8 cellular contexts compared by ENCODE assay signal in the genomic region with DNA sequence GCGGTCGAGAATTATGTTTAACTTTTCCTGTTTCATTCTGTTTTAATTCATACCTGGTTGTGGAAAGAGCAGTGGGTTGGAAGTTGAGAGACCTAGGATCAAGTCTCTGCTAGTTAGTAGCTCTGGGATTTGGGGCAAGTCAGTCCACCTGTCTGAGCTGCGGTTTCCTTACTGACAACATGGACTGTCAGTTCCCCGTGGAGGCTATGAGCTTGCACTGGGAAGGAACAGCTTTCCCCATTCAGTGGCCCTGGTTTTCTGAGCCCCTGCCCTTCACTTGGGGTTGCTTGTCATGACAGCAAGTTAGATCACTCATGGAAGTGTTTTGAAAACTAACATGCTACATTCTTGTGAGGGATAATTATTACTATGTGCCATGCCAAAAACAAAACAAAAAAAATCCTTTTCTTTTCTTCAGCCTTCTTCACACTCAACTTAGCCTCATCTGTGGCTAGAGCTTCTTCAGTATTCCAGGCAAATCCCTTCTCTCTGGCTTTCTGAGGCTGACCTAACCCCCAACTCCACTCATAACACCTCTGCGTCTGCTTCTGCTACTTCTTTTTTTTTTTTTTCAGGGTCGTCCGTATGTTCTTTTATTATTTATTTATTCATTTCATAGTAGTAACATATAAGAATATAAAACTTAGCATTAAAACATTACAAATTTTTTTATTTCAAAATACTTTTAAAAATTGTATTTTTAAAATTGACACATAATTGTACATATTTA. TPM values are rescaled to one million over a fixed set of nuclear protein-coding genes. Genes with fewer than 3 reads are reported as not detected.
A peak's percentile ranks its signal among the peaks of the same experiment; 100 is the strongest.
DNase-seq lines count a peak whose midpoint lies in the region; ATAC-seq and TF ChIP-seq lines count a peak whose summit lies in the region.

No MANE protein-coding gene starts in this region.

- H3K27me3 Mint-ChIP-seq in CD14-positive monocyte (ENCODE audit: low read depth in 3 of 3), result peaks cover 0 to 7% (median 2%) of the 10 kb centered on the region in 3 donors
- peaks cover 14% of the 10 kb centered on the region for H3K27me3 Mint-ChIP-seq in nephron progenitor cell (ENCODE audit: low read depth, poor library complexity)
- peaks cover 5% of the 10 kb centered on the region for H3K27me3 Mint-ChIP-seq in activated CD8-positive, alpha-beta memory T cell treated with anti-CD3 and anti-CD28 coated beads, Interleukin-2, amount 10 ng/mL, durations not matched to agents 7 days and 5 days

- TF ChIP-seq CTCF in CD14-positive monocyte (IDR thresholded peaks at IDR 0.05) (no peak), nephron progenitor cell (IDR thresholded peaks at IDR 0.05) (no peak)

- peaks cover 0 to 3% (median 2%) of the 10 kb centered on the region in 7 donors for H3K9me3 Mint-ChIP-seq in CD14-positive monocyte
- H3K9me3 Mint-ChIP-seq in nephron progenitor cell, result peaks cover 3% of the 10 kb centered on the region
- no peaks in the 10 kb centered on the region for H3K9me3 Mint-ChIP-seq in activated CD8-positive, alpha-beta memory T cell treated with anti-CD3 and anti-CD28 coated beads, Interleukin-2, amount 10 ng/mL, durations not matched to agents 7 days and 5 days (ENCODE audit: low read depth)

- H3K36me3 Mint-ChIP-seq in CD14-positive monocyte (peaks cover 10 to 11% of the 10 kb centered on the region in 2 donors), nephron progenitor cell (ENCODE audit: low read depth) (no peaks in the 10 kb centered on the region)
- H3K36me3 Mint-ChIP-seq in activated CD8-positive, alpha-beta memory T cell treated with anti-CD3 and anti-CD28 coated beads, Interleukin-2, amount 10 ng/mL, durations not matched to agents 7 days and 5 days, result no peaks in the 10 kb centered on the region

- H3K4me1 Mint-ChIP-seq in CD14-positive monocyte, result peaks cover 61% of the 10 kb centered on the region
- peaks cover 35% of the 10 kb centered on the region for H3K4me1 Mint-ChIP-seq in nephron progenitor cell
- peaks cover 13% of the 10 kb centered on the region for H3K4me1 Mint-ChIP-seq in activated CD8-positive, alpha-beta memory T cell treated with anti-CD3 and anti-CD28 coated beads, Interleukin-2, amount 10 ng/mL, durations not matched to agents 7 days and 5 days

- intact Hi-C loops in CD14-positive monocyte (cut with micrococcal nuclease), result loop anchor here (2.0 to 5.0 kb wide), 2 partner anchors 44 to 92 kb away; partner anchors contain the start of genes EIF4G2 (in 1 of the 2) and ZBED5 (in 1 of the 2)

- peak overlapping the region; percentile 99 to 100 (median 99) for H3K27ac Mint-ChIP-seq in CD14-positive monocyte
- peak overlapping the region; percentile 90 for H3K27ac Mint-ChIP-seq in nephron progenitor cell
- no peak overlapping the region for H3K27ac Mint-ChIP-seq in activated CD8-positive, alpha-beta memory T cell treated with anti-CD3 and anti-CD28 coated beads, Interleukin-2, amount 10 ng/mL, durations not matched to agents 7 days and 5 days

- H3K4me3 Mint-ChIP-seq in CD14-positive monocyte (peak overlapping the region in 1 of 2 donors; percentile 20), nephron progenitor cell (no peak overlapping the region)
- no peak overlapping the region for H3K4me3 Mint-ChIP-seq in activated CD8-positive, alpha-beta memory T cell treated with anti-CD3 and anti-CD28 coated beads, Interleukin-2, amount 10 ng/mL, durations not matched to agents 7 days and 5 days

- no peak for DNase-seq in CD14-positive monocyte (ENCODE audit: low spot score)
- DNase-seq in NCI-H2107 treated with DMSO at 0.1 percent for 48 hours (lab: John Stamatoyannopoulos, UW; ENCODE audit: unreplicated experiment), result peak; percentile 36
- peak; percentile 24 for DNase-seq in dermis blood vessel endothelial cell
- no peak for DNase-seq in nephron progenitor cell
- DNase-seq in activated CD4-positive, CD25-positive, alpha-beta regulatory T cell (lab: John Stamatoyannopoulos, UW), result no peak
- no peak for DNase-seq in NCI-H524 treated with DMSO at 0.1 percent for 48 hours (lab: John Stamatoyannopoulos, UW)
- no peak for DNase-seq in NCI-H1092 (lab: John Stamatoyannopoulos, UW)
- no peak for DNase-seq in activated CD8-positive, alpha-beta memory T cell treated with anti-CD3 and anti-CD28 coated beads, Interleukin-2, amount 10 ng/mL, durations not matched to agents 7 days and 5 days

- ATAC-seq in activated CD8-positive, alpha-beta memory T cell treated with anti-CD3 and anti-CD28 coated beads, Interleukin-2, amount 10 ng/mL, durations not matched to agents 7 days and 5 days, result no peak

- CTCF ChIA-PET in activated CD8-positive, alpha-beta memory T cell treated with anti-CD3 and anti-CD28 coated beads, Interleukin-2, amount 10 ng/mL, durations not matched to agents 7 days and 5 days (lab: Charles Lee), result interaction anchor here (1.1 to 1.5 kb wide), 2 partner anchors 33 to 92 kb away, joined by 3 to 4 read pairs; partner anchors contain the start of gene EIF4G2

RNA-seq across cellular contexts. Expression of gene ZBED5, which starts 43.0 kb away (rescaled TPM):
- polyA plus RNA-seq in CD14-positive monocyte, result 10 to 100 TPM in 1 of 2 donors, 1 to 10 TPM in 1; 8.1 to 10.3 TPM
- total RNA-seq in dermis blood vessel endothelial cell, result 13.6 and 18.7 TPM in 2 replicates
- total RNA-seq in activated CD8-positive, alpha-beta memory T cell treated with anti-CD3 and anti-CD28 coated beads, Interleukin-2, amount 10 ng/mL, durations not matched to agents 7 days and 5 days, result 10 to 100 TPM; 34.9 to 35.5 TPM

Comparison
In these comparisons a context has a peak if more than half of its experiments do, and no peak if none do; other contexts are left out.
1. DNase-seq: peak in NCI-H2107 treated with DMSO at 0.1 percent for 48 hours (single experiment) and dermis blood vessel endothelial cell (single experiment); none in CD14-positive monocyte (single experiment), nephron progenitor cell (single experiment), activated CD4-positive, CD25-positive, alpha-beta regulatory T cell (0 of 4), NCI-H524 treated with DMSO at 0.1 percent for 48 hours (single experiment), NCI-H1092 (single experiment) and activated CD8-positive, alpha-beta memory T cell treated with anti-CD3 and anti-CD28 coated beads, Interleukin-2, amount 10 ng/mL, durations not matched to agents 7 days and 5 days (single experiment).